Comparison of ENCODE assay signal across 19 cellular contexts in the genomic region with DNA sequence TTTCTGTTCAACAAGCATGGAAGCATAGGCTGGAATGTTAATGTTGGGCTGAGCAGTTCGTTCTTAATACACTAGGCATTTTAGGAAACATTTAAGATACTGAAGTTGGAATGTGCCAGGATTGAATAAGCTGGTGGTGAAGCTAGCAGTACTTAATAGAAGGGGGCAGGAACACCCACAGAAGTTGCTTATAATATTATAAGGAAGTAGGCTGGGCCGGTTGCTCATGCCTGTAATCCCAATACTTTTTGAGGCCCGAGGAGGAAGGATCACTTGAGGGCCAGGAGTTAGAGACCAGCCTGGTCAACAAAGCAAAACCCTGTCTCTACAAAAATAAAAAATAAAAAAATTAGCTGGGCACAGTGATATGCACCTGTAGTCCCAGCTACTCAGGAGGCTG. TPM values are rescaled to one million over a fixed set of nuclear protein-coding genes. Genes with fewer than 3 reads are reported as not detected.
DNase-seq lines count a peak whose midpoint lies in the region; ATAC-seq, FAIRE-seq and TF ChIP-seq lines count a peak whose summit lies in the region.
"Had no signal": no experiment of that assay in that cellular context is flagged by ENCODE, and none has a peak within 500 bp of the region (broad histone marks: within the 10 kb centered on the region; RNA-seq: fewer than 3 reads in every experiment).

No MANE protein-coding gene starts in this region.

- H3K36me3 Mint-ChIP-seq in CD14-positive monocyte, result peaks cover 7 to 15% of the 10 kb centered on the region in 2 donors
- peaks cover 69% of the 10 kb centered on the region for H3K36me3 Mint-ChIP-seq in activated T-helper 17 cell treated with anti-CD3 and anti-CD28 coated beads, Interleukin-2, amount 50 U/mL, for 72 hours (ENCODE audit: low read depth)

- no peak overlapping the region for H2BK12ac ChIP-seq in trophoblast cell (ENCODE audit: low read length)

- H3K4ac ChIP-seq in trophoblast cell (ENCODE audit: low read depth, low read length), result peak overlapping the region; percentile 64

- H2BK5ac ChIP-seq in trophoblast cell (ENCODE audit: low read depth, low read length, poor library complexity), result no peak overlapping the region

- TF ChIP-seq POLR2A in GM12892 (IDR thresholded peaks at IDR 0.05; ENCODE audit: low read depth, low read length), result no peak

- H3K4me3 Mint-ChIP-seq in CD14-positive monocyte, result no peak overlapping the region
- H3K4me3 Mint-ChIP-seq in activated T-helper 17 cell treated with anti-CD3 and anti-CD28 coated beads, Interleukin-2, amount 50 U/mL, for 72 hours, result no peak overlapping the region
- H3K4me3 Mint-ChIP-seq: CD8-positive, alpha-beta T cell had no signal

- ATAC-seq in activated T-helper 17 cell treated with anti-CD3 and anti-CD28 coated beads, Interleukin-2, amount 50 U/mL, for 72 hours (replicated peaks), result no peak
- ATAC-seq: CD8-positive, alpha-beta T cell; HCT116 had no signal

- H4K8ac ChIP-seq in trophoblast cell (ENCODE audit: low read depth, low read length), result no peak overlapping the region

- TF ChIP-seq CTCF in CD14-positive monocyte (IDR thresholded peaks at IDR 0.05), result no peak
- no peak for TF ChIP-seq CTCF in left ventricle myocardium inferior (IDR thresholded peaks at IDR 0.05; ENCODE audit: borderline replicate concordance)

- no peak overlapping the region for H3K14ac ChIP-seq in trophoblast cell (ENCODE audit: low read length)

- H3K4me2 ChIP-seq in trophoblast cell (ENCODE audit: low read length), result no peak overlapping the region

- no peak overlapping the region for H3K27ac ChIP-seq in trophoblast cell (ENCODE audit: low read depth, low read length)
- no peak overlapping the region for H3K27ac ChIP-seq in left ventricle myocardium inferior (replicated peaks)
- H3K27ac ChIP-seq: BLaER1 treated with 17β-estradiol and CSF1 and Interleukin-3, amounts not matched to agents 10 nM and 100 nM; GM23248 had no signal

- H3K79me1 ChIP-seq in trophoblast cell (ENCODE audit: low read length), result no peaks in the 10 kb centered on the region

- H3K36me3 ChIP-seq in trophoblast cell (ENCODE audit: control insufficient read depth in 1 of 2, insufficient read depth in 2 of 2, low read length in 2 of 2), result peaks cover 0 to 1% of the 10 kb centered on the region in 2 experiments
- H3K36me3 ChIP-seq in left ventricle myocardium inferior, result peaks cover under 1% of the 10 kb centered on the region

- H3K23ac ChIP-seq in trophoblast cell (ENCODE audit: low read length), result no peak overlapping the region

- H4K12ac ChIP-seq in trophoblast cell (ENCODE audit: low read depth, low read length), result no peak overlapping the region

- H4K91ac ChIP-seq in trophoblast cell (ENCODE audit: low read depth, low read length), result no peak overlapping the region

- DNase-seq in CD14-positive monocyte (ENCODE audit: low spot score), result no peak
- DNase-seq in GM12892 (ENCODE audit: insufficient read length), result no peak
- DNase-seq in trophoblast cell, result no peak
- DNase-seq in SW 1271 (lab: John Stamatoyannopoulos, UW), result no peak
- DNase-seq in NCI-H1417 (lab: John Stamatoyannopoulos, UW), result no peak
- no peak for DNase-seq in left ventricle myocardium inferior
- DNase-seq: ACHN; CD8-positive, alpha-beta T cell; COR-L47; DND-41; GDM1; GM23248 had no signal

- peaks cover 51% of the 10 kb centered on the region for H3K4me1 Mint-ChIP-seq in CD14-positive monocyte
- H3K4me1 Mint-ChIP-seq in activated T-helper 17 cell treated with anti-CD3 and anti-CD28 coated beads, Interleukin-2, amount 50 U/mL, for 72 hours, result peaks cover 47% of the 10 kb centered on the region

- H2AFZ ChIP-seq in trophoblast cell (ENCODE audit: insufficient read depth, low read length, poor library complexity), result no peak overlapping the region
- H2AFZ ChIP-seq: GM23248 had no signal

- H3K9me3 ChIP-seq in trophoblast cell (ENCODE audit: insufficient read depth, low read depth, low read length) (no peaks in the 10 kb centered on the region), left ventricle myocardium inferior (replicated peaks) (no peaks in the 10 kb centered on the region)

- H2BK120ac ChIP-seq in trophoblast cell (ENCODE audit: insufficient read depth, low read length, poor library complexity), result no peak overlapping the region

- FAIRE-seq in GM12892 (lab: Jason Lieb, UNC), result peak; percentile 36
- FAIRE-seq: D721Med, H54, HepG2, HTR-8/SVneo had no signal

- H3K4me1 ChIP-seq in trophoblast cell (ENCODE audit: control insufficient read depth in 1 of 2, insufficient read depth in 2 of 2, low read length in 2 of 2), result no peaks in the 10 kb centered on the region
- H3K4me1 ChIP-seq in left ventricle myocardium inferior, result peaks cover 47% of the 10 kb centered on the region

- no peak overlapping the region for H3K4me3 ChIP-seq in trophoblast cell (ENCODE audit: low read depth, low read length)
- no peak overlapping the region for H3K4me3 ChIP-seq in left ventricle myocardium inferior
- H3K4me3 ChIP-seq: BLaER1 treated with 17β-estradiol and CSF1 and Interleukin-3, amounts not matched to agents 10 nM and 100 nM; GM23248 had no signal

- peak overlapping the region in 5 of 7 donors; percentile 5 to 30 (median 7) for H3K27ac Mint-ChIP-seq in CD14-positive monocyte
- H3K27ac Mint-ChIP-seq in activated T-helper 17 cell treated with anti-CD3 and anti-CD28 coated beads, Interleukin-2, amount 50 U/mL, for 72 hours, result peak overlapping the region; percentile 68

- H3K27me3 ChIP-seq in trophoblast cell (ENCODE audit: insufficient read depth, low read length), result no peaks in the 10 kb centered on the region
- no peaks in the 10 kb centered on the region for H3K27me3 ChIP-seq in left ventricle myocardium inferior (ENCODE audit: low read depth)
- H3K27me3 ChIP-seq: BLaER1 treated with 17β-estradiol and CSF1 and Interleukin-3, amounts not matched to agents 10 nM and 100 nM had no signal

- intact Hi-C loops in CD14-positive monocyte (cut with micrococcal nuclease) (no loop called here), left ventricle myocardium inferior (cut with micrococcal nuclease) (no loop called here)

- no peaks in the 10 kb centered on the region for H3K27me3 Mint-ChIP-seq in CD14-positive monocyte (ENCODE audit: low read depth in 3 of 3)
- H3K27me3 Mint-ChIP-seq in activated T-helper 17 cell treated with anti-CD3 and anti-CD28 coated beads, Interleukin-2, amount 50 U/mL, for 72 hours, result no peaks in the 10 kb centered on the region

- no peak overlapping the region for H2AK5ac ChIP-seq in trophoblast cell (ENCODE audit: low read length)

- no peaks in the 10 kb centered on the region for H3K79me2 ChIP-seq in trophoblast cell (ENCODE audit: control insufficient read depth, insufficient read depth, low read length, poor library complexity)

- H3K9ac ChIP-seq in trophoblast cell (ENCODE audit: low read length), result no peak overlapping the region
- H3K9ac ChIP-seq: BLaER1 treated with 17β-estradiol and CSF1 and Interleukin-3, amounts not matched to agents 10 nM and 100 nM; GM23248 had no signal

- H3K9me3 Mint-ChIP-seq in CD14-positive monocyte, result no peaks in the 10 kb centered on the region
- no peaks in the 10 kb centered on the region for H3K9me3 Mint-ChIP-seq in activated T-helper 17 cell treated with anti-CD3 and anti-CD28 coated beads, Interleukin-2, amount 50 U/mL, for 72 hours
- H3K9me3 Mint-ChIP-seq: CD8-positive, alpha-beta T cell had no signal

- no CpG with 5 or more reads among the region's 3 CpGs for WGBS in trophoblast cell (ENCODE audit: extremely low coverage, insufficient coverage, insufficient read length)

- no peak overlapping the region for H3K18ac ChIP-seq in trophoblast cell (ENCODE audit: low read length)

RNA-seq across cellular contexts. Expression of gene NUS1, which starts 12.5 kb away (rescaled TPM):
- 10 to 100 TPM; 15.6 to 16.8 TPM for polyA plus RNA-seq in CD14-positive monocyte
- 39.7 TPM for polyA plus RNA-seq in GM12892 (2012; ENCODE audit: missing spikeins)
- 10 to 100 TPM; 34.5 to 43.5 TPM for total RNA-seq in activated T-helper 17 cell treated with anti-CD3 and anti-CD28 coated beads, Interleukin-2, amount 50 U/mL, for 72 hours
- polyA plus RNA-seq in trophoblast cell (2013), result 97.2 and 105 TPM in 2 replicates
- total RNA-seq in left ventricle myocardium inferior, result 14.5 TPM
